ENCODE assay signal across 29 cellular contexts in genomic region chr1:91630803-91631202, GRCh38.
"Had no signal": no experiment of that assay in that cellular context is flagged by ENCODE, and none has a peak within 500 bp of the region (broad histone marks: within the 10 kb centered on the region; RNA-seq: fewer than 3 reads in every experiment).

No MANE protein-coding gene starts in this region.

- H3K9me3 ChIP-seq: stomach, suprapubic skin, testis, thoracic aorta, thyroid gland, tibial artery, tibial nerve, transverse colon, upper lobe of left lung, upper lobe of right lung, uterus, vagina had no signal

- FAIRE-seq: urothelium cell line had no signal

- H3K4me3 ChIP-seq: stomach, suprapubic skin, testis, thoracic aorta, thyroid gland, tibial artery, tibial nerve, transverse colon, upper lobe of left lung, upper lobe of right lung, uterus, vagina had no signal

- ATAC-seq: stimulated activated effector memory CD8-positive, alpha-beta T cell treated with anti-CD3 and anti-CD28 coated beads, Interleukin-12 subunit alpha, Interleukin-12 subunit beta, amount 100 ng/mL, for 72 hours; stimulated activated memory B cell treated with anti-CD40 and anti-IgM and Interleukin-4, amounts not matched to agents 10 μg/mL and 1 μg/mL and 100 μg/mL, for 72 hours; stimulated activated naive B cell treated with anti-CD40 and anti-IgM and Interleukin-4, amounts not matched to agents 10 μg/mL and 1 μg/mL and 100 μg/mL, for 72 hours; stimulated activated naive CD8-positive, alpha-beta T cell treated with anti-CD3 and anti-CD28 coated beads, Interleukin-15, amount 100 ng/mL, for 72 hours; stimulated activated naive CD8-positive, alpha-beta T cell treated with anti-CD3 and anti-CD28 coated beads, Interleukin-15, Interleukin-2, amounts not matched to agents 100 U/mL and 50 U/mL, for 24 hours; upper lobe of right lung had no signal

- H3K27ac ChIP-seq: stomach, suprapubic skin, testis, thoracic aorta, thyroid gland, tibial artery, tibial nerve, transverse colon, upper lobe of left lung, upper lobe of right lung, uterus, vagina had no signal

- H3K27me3 ChIP-seq: stomach, suprapubic skin, testis, thyroid gland, tibial artery, tibial nerve, transverse colon, upper lobe of left lung, upper lobe of right lung, uterus, vagina had no signal

- H3K27me3 Mint-ChIP-seq: stimulated activated memory B cell treated with anti-CD40 and anti-IgM and Interleukin-4, amounts not matched to agents 10 μg/mL and 1 μg/mL and 100 μg/mL, for 72 hours; stimulated activated naive B cell treated with anti-CD40 and anti-IgM and Interleukin-4, amounts not matched to agents 10 μg/mL and 1 μg/mL and 100 μg/mL, for 72 hours; stimulated activated naive CD8-positive, alpha-beta T cell treated with anti-CD3 and anti-CD28 coated beads, Interleukin-15, amount 100 ng/mL, for 72 hours; stimulated activated naive CD8-positive, alpha-beta T cell treated with anti-CD3 and anti-CD28 coated beads, Interleukin-15, Interleukin-2, amounts not matched to agents 100 ng/mL and 50 ng/mL, for 24 hours; type B pancreatic cell had no signal

- H3K36me3 ChIP-seq: stomach, suprapubic skin, thoracic aorta, thyroid gland, tibial artery, tibial nerve, transverse colon, upper lobe of left lung, upper lobe of right lung, uterus, vagina had no signal

- H3K9me3 Mint-ChIP-seq: stimulated activated effector memory CD8-positive, alpha-beta T cell treated with anti-CD3 and anti-CD28 coated beads, Interleukin-12 subunit alpha, Interleukin-12 subunit beta, amount 100 ng/mL, for 72 hours; stimulated activated memory B cell treated with anti-CD40 and anti-IgM and Interleukin-4, amounts not matched to agents 10 μg/mL and 1 μg/mL and 100 μg/mL, for 72 hours; stimulated activated naive B cell treated with anti-CD40 and anti-IgM and Interleukin-4, amounts not matched to agents 10 μg/mL and 1 μg/mL and 100 μg/mL, for 72 hours; stimulated activated naive CD8-positive, alpha-beta T cell treated with anti-CD3 and anti-CD28 coated beads, Interleukin-15, amount 100 ng/mL, for 72 hours; stimulated activated naive CD8-positive, alpha-beta T cell treated with anti-CD3 and anti-CD28 coated beads, Interleukin-15, Interleukin-2, amounts not matched to agents 100 ng/mL and 50 ng/mL, for 24 hours; type B pancreatic cell had no signal

- H3K4me3 Mint-ChIP-seq: stimulated activated effector memory CD8-positive, alpha-beta T cell treated with anti-CD3 and anti-CD28 coated beads, Interleukin-12 subunit alpha, Interleukin-12 subunit beta, amount 100 ng/mL, for 72 hours; stimulated activated memory B cell treated with anti-CD40 and anti-IgM and Interleukin-4, amounts not matched to agents 10 μg/mL and 1 μg/mL and 100 μg/mL, for 72 hours; stimulated activated naive B cell treated with anti-CD40 and anti-IgM and Interleukin-4, amounts not matched to agents 10 μg/mL and 1 μg/mL and 100 μg/mL, for 72 hours; stimulated activated naive CD8-positive, alpha-beta T cell treated with anti-CD3 and anti-CD28 coated beads, Interleukin-15, amount 100 ng/mL, for 72 hours; stimulated activated naive CD8-positive, alpha-beta T cell treated with anti-CD3 and anti-CD28 coated beads, Interleukin-15, Interleukin-2, amounts not matched to agents 100 ng/mL and 50 ng/mL, for 24 hours; type B pancreatic cell had no signal

- H3K4me1 Mint-ChIP-seq: stimulated activated memory B cell treated with anti-CD40 and anti-IgM and Interleukin-4, amounts not matched to agents 10 μg/mL and 1 μg/mL and 100 μg/mL, for 72 hours had no signal

- H3K4me1 ChIP-seq: stomach, suprapubic skin, testis, tibial artery, tibial nerve, transverse colon, upper lobe of left lung, upper lobe of right lung, uterus, vagina had no signal

- H3K36me3 Mint-ChIP-seq: stimulated activated effector memory CD8-positive, alpha-beta T cell treated with anti-CD3 and anti-CD28 coated beads, Interleukin-12 subunit alpha, Interleukin-12 subunit beta, amount 100 ng/mL, for 72 hours; stimulated activated memory B cell treated with anti-CD40 and anti-IgM and Interleukin-4, amounts not matched to agents 10 μg/mL and 1 μg/mL and 100 μg/mL, for 72 hours; stimulated activated naive B cell treated with anti-CD40 and anti-IgM and Interleukin-4, amounts not matched to agents 10 μg/mL and 1 μg/mL and 100 μg/mL, for 72 hours; type B pancreatic cell had no signal

- H3K27ac Mint-ChIP-seq: stimulated activated effector memory CD8-positive, alpha-beta T cell treated with anti-CD3 and anti-CD28 coated beads, Interleukin-12 subunit alpha, Interleukin-12 subunit beta, amount 100 ng/mL, for 72 hours; stimulated activated memory B cell treated with anti-CD40 and anti-IgM and Interleukin-4, amounts not matched to agents 10 μg/mL and 1 μg/mL and 100 μg/mL, for 72 hours; stimulated activated naive B cell treated with anti-CD40 and anti-IgM and Interleukin-4, amounts not matched to agents 10 μg/mL and 1 μg/mL and 100 μg/mL, for 72 hours; stimulated activated naive CD8-positive, alpha-beta T cell treated with anti-CD3 and anti-CD28 coated beads, Interleukin-15, amount 100 ng/mL, for 72 hours; stimulated activated naive CD8-positive, alpha-beta T cell treated with anti-CD3 and anti-CD28 coated beads, Interleukin-15, Interleukin-2, amounts not matched to agents 100 ng/mL and 50 ng/mL, for 24 hours; type B pancreatic cell had no signal

- DNase-seq: stimulated activated CD4-positive, alpha-beta T cell treated with anti-CD3 and anti-CD28 coated beads, Interleukin-2, amount 100 ng/mL, for 48 hours; stimulated activated CD4-positive, alpha-beta T cell treated with anti-CD3 and anti-CD28 coated beads, Interleukin-4, amount 100 ng/mL, for 1 hour; stimulated activated CD4-positive, alpha-beta T cell treated with anti-CD3 and anti-CD28 coated beads, Interleukin-4, amount 100 ng/mL, for 24 hours; stimulated activated CD4-positive, alpha-beta T cell treated with anti-CD3 and anti-CD28 coated beads, Interleukin-4, amount 100 ng/mL, for 4 hours; stimulated activated CD8-positive, alpha-beta memory T cell treated with anti-CD3 and anti-CD28 coated beads, Interleukin-4, amount 100 ng/mL, for 48 hours; stimulated activated naive B cell treated with anti-CD40 and anti-IgM and Interleukin-4, amounts not matched to agents 10 μg/mL and 1 μg/mL and 100 μg/mL, for 72 hours; stimulated activated naive CD4-positive, alpha-beta T cell; stimulated activated naive CD4-positive, alpha-beta T cell treated with Interleukin-2 at 50 U/mL for 16 hours; stimulated activated naive CD8-positive, alpha-beta T cell treated with anti-CD3 and anti-CD28 coated beads, Interleukin-15, amount 100 ng/mL, for 72 hours; stimulated activated naive CD8-positive, alpha-beta T cell treated with anti-CD3 and anti-CD28 coated beads, Interleukin-15, Interleukin-2, amounts not matched to agents 100 U/mL and 50 U/mL, for 24 hours; stomach; substantia nigra; testis; thyroid gland; tibial artery; transverse colon; trophoblast cell; upper lobe of left lung; upper lobe of right lung; uterus had no signal
